Comparison of ENCODE assay signal across 1 cellular context in the genomic region with DNA sequence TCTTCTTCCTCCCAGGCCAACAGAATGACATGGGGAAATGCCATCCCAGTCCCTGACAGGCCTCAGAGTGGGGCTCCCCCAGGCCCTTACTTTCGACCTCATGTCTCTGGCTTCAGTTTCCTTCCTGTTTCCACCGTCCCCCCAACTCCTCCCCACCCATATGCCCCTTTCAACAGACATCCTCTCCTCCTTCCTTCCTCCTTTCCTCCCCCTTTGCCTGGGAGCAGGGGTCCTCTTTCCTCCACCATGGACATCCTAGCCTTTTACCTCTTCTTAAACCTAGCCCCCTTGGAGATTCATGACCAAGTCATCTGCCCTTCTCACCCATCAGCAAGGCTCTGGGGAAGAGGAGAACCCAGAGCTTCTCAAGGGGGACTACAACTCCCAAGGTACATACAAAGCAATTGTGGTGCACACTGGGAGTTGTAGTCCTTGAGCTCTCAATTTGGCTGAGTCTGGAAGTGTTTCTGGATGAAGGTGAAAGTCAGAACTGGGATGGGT.
TF ChIP-seq lines count a peak whose summit lies in the region.

No MANE protein-coding gene starts in this region.

TF ChIP-seq in GM23338, 12 proteins besides CTCF, POLR2A, EP300 and RAD21:
- TF ChIP-seq, protein P1, sequence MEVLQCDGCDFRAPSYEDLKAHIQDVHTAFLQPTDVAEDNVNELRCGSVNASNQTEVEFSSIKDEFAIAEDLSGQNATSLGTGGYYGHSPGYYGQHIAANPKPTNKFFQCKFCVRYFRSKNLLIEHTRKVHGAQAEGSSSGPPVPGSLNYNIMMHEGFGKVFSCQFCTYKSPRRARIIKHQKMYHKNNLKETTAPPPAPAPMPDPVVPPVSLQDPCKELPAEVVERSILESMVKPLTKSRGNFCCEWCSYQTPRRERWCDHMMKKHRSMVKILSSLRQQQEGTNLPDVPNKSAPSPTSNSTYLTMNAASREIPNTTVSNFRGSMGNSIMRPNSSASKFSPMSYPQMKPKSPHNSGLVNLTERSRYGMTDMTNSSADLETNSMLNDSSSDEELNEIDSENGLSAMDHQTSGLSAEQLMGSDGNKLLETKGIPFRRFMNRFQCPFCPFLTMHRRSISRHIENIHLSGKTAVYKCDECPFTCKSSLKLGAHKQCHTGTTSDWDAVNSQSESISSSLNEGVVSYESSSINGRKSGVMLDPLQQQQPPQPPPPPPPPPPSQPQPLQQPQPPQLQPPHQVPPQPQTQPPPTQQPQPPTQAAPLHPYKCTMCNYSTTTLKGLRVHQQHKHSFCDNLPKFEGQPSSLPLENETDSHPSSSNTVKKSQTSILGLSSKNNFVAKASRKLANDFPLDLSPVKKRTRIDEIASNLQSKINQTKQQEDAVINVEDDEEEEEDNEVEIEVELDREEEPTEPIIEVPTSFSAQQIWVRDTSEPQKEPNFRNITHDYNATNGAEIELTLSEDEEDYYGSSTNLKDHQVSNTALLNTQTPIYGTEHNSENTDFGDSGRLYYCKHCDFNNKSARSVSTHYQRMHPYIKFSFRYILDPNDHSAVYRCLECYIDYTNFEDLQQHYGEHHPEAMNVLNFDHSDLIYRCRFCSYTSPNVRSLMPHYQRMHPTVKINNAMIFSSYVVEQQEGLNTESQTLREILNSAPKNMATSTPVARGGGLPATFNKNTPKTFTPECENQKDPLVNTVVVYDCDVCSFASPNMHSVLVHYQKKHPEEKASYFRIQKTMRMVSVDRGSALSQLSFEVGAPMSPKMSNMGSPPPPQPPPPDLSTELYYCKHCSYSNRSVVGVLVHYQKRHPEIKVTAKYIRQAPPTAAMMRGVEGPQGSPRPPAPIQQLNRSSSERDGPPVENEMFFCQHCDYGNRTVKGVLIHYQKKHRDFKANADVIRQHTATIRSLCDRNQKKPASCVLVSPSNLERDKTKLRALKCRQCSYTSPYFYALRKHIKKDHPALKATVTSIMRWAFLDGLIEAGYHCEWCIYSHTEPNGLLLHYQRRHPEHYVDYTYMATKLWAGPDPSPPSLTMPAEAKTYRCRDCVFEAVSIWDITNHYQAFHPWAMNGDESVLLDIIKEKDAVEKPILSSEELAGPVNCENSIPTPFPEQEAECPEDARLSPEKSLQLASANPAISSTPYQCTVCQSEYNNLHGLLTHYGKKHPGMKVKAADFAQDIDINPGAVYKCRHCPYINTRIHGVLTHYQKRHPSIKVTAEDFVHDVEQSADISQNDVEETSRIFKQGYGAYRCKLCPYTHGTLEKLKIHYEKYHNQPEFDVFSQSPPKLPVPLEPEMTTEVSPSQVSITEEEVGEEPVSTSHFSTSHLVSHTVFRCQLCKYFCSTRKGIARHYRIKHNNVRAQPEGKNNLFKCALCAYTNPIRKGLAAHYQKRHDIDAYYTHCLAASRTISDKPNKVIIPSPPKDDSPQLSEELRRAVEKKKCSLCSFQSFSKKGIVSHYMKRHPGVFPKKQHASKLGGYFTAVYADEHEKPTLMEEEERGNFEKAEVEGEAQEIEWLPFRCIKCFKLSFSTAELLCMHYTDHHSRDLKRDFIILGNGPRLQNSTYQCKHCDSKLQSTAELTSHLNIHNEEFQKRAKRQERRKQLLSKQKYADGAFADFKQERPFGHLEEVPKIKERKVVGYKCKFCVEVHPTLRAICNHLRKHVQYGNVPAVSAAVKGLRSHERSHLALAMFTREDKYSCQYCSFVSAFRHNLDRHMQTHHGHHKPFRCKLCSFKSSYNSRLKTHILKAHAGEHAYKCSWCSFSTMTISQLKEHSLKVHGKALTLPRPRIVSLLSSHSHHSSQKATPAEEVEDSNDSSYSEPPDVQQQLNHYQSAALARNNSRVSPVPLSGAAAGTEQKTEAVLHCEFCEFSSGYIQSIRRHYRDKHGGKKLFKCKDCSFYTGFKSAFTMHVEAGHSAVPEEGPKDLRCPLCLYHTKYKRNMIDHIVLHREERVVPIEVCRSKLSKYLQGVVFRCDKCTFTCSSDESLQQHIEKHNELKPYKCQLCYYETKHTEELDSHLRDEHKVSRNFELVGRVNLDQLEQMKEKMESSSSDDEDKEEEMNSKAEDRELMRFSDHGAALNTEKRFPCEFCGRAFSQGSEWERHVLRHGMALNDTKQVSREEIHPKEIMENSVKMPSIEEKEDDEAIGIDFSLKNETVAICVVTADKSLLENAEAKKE (CRISPR knock-in tag; IDR thresholded peaks at IDR 0.05), result no peak
- TF ChIP-seq JUNB (IDR thresholded peaks at IDR 0.05; ENCODE audit: unreplicated experiment) (no peak), EZH2phosphoT487 (IDR thresholded peaks at IDR 0.05; ENCODE audit: unreplicated experiment) (no peak), ZNF331 (CRISPR knock-in tag; IDR thresholded peaks at IDR 0.05; ENCODE audit: low read depth) (no peak)
- TF ChIP-seq, protein P2, sequence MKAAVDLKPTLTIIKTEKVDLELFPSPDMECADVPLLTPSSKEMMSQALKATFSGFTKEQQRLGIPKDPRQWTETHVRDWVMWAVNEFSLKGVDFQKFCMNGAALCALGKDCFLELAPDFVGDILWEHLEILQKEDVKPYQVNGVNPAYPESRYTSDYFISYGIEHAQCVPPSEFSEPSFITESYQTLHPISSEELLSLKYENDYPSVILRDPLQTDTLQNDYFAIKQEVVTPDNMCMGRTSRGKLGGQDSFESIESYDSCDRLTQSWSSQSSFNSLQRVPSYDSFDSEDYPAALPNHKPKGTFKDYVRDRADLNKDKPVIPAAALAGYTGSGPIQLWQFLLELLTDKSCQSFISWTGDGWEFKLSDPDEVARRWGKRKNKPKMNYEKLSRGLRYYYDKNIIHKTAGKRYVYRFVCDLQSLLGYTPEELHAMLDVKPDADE (IDR thresholded peaks at IDR 0.05), result peak; percentile 96
